Comparison of ENCODE assay signal across 3 cellular contexts in the genomic region with DNA sequence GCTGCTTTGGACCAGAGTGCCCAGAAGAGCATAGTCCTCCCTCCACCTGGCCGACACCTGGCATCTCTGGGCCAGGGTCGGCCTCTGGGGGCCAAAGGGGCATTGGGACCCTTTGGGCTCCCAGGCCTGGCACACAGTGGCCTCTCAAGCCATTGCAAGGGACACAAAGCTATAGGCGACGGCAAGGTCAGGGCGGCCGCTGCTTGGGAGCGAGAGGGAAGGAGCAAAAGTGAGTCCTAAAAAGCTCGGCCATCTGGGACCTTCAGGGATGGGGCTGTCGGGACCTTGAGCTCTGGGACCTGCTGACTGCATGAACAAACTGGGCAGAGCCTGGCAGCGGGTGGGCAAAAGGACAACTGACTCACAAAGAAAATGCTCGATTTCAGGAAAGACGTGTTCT. TPM values are rescaled to one million over a fixed set of nuclear protein-coding genes. Genes with fewer than 3 reads are reported as not detected.
"Had no signal": no experiment of that assay in that cellular context is flagged by ENCODE, and none has a peak within 500 bp of the region (broad histone marks: within the 10 kb centered on the region; RNA-seq: fewer than 3 reads in every experiment).

No MANE protein-coding gene starts in this region.

- H3K4me3 ChIP-seq: GM12878 had no signal

- DNase-seq: GDM1, GF-D8 had no signal

- ATAC-seq: GM12878 had no signal

RNA-seq across cellular contexts. Expression of gene DBH, which starts 13.9 kb away (rescaled TPM):
- polyA plus RNA-seq: GM12878 had no signal

RNA-seq across cellular contexts. Expression of gene FAM163B, which starts 40.8 kb away (rescaled TPM):
- polyA plus RNA-seq: GM12878 had no signal
